Comparison of ENCODE assay signal across 10 cellular contexts in the genomic region with DNA sequence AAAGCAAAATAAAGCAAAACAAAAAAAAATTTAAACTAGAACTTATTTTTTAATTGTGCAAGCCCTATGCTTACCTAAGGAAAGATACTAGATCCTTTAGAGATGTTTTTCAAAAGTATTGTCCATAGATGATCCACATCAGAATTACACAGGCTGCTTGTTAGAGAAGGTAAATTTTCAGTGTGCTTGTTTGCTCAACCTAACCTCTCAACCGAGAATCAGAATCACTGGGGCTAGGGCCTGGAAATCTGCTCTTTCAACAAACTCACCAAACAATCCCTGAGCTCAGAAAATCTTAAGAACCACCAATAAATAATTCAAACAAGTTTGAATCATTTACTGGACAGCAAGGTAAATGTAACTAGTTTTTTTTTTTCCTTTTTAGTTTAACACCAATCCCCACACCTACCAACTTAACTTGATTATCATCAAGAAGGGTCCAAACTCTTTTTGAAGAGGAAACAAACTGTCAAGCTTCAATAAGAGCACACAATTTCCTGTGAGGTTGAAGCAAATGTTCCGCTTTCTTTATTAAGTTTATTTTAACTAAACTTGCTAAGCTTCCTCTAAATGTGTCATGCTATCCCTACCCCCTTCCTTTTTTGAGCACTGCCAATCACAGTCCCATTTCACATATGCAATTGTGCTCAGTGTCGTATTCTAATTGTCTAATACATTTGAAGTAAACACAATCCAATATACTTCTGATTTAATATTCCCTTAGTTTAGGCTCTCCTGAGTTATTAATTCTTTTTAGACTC. TPM values are rescaled to one million over a fixed set of nuclear protein-coding genes. Genes with fewer than 3 reads are reported as not detected.
A peak's percentile ranks its signal among the peaks of the same experiment; 100 is the strongest.
DNase-seq lines count a peak whose midpoint lies in the region; ATAC-seq and TF ChIP-seq lines count a peak whose summit lies in the region.
"Had no signal": no experiment of that assay in that cellular context is flagged by ENCODE, and none has a peak within 500 bp of the region (broad histone marks: within the 10 kb centered on the region; RNA-seq: fewer than 3 reads in every experiment).

No MANE protein-coding gene starts in this region.

- H3K36me3 ChIP-seq in Peyer's patch (no peaks in the 10 kb centered on the region), muscle layer of duodenum (ENCODE audit: control insufficient read depth in 1 of 2, insufficient read depth in 2 of 2, low read length in 2 of 2) (no peaks in the 10 kb centered on the region)
- H3K36me3 ChIP-seq: prostate gland had no signal

- DNase-seq in GM13976 (ENCODE audit: low spot score) (peak; percentile 48), Peyer's patch (no peak), RKO (ENCODE audit: low spot score) (no peak), superior temporal gyrus (ENCODE audit: extremely low spot score) (no peak), G401 (ENCODE audit: low spot score) (no peak)
- DNase-seq: effector CD8-positive, alpha-beta T cell had no signal

- in situ Hi-C loops in GM13976 (cut with MboI; ENCODE audit: low sequenced_read_pairs, unreplicated experiment) = no loop called here
- in situ Hi-C loops in G401 (cut with HindIII; ENCODE audit: low sequenced_read_pairs) = no loop called here

- ATAC-seq in GM21529 (IDR thresholded peaks at IDR 0.05; ENCODE audit: unreplicated experiment) (peak; percentile 70), GM19463 (IDR thresholded peaks at IDR 0.05; ENCODE audit: unreplicated experiment) (no peak)

- H3K27ac ChIP-seq in Peyer's patch (peak overlapping the region in 3 of 4 donors; percentile 17 to 65 (median 61)), muscle layer of duodenum (ENCODE audit: low read length) (peak overlapping the region; percentile 39)
- H3K27ac ChIP-seq: prostate gland had no signal

- H3K4me3 ChIP-seq in Peyer's patch (no peak overlapping the region), muscle layer of duodenum (ENCODE audit: low read depth in 1 of 2, low read length in 2 of 2) (no peak overlapping the region)
- H3K4me3 ChIP-seq: prostate gland had no signal

- H3K4me1 ChIP-seq in Peyer's patch (peaks cover 0 to 8% (median 2%) of the 10 kb centered on the region in 4 donors), muscle layer of duodenum (ENCODE audit: control insufficient read depth in 1 of 2, insufficient read depth in 2 of 2, low read length in 2 of 2) (no peaks in the 10 kb centered on the region)
- H3K4me1 ChIP-seq: prostate gland had no signal

- no peaks in the 10 kb centered on the region for H3K27me3 ChIP-seq in Peyer's patch
- no peaks in the 10 kb centered on the region for H3K27me3 ChIP-seq in muscle layer of duodenum (ENCODE audit: low read depth, low read length)

- TF ChIP-seq CTCF in GM13976 (IDR thresholded peaks at IDR 0.05; ENCODE audit: borderline replicate concordance, control extremely low read depth, extremely low read depth, insufficient read depth, missing control alignments) (no peak), Peyer's patch (IDR thresholded peaks at IDR 0.05) (no peak)

- no peak for TF ChIP-seq POLR2A in Peyer's patch (IDR thresholded peaks at IDR 0.05)

- H3K9me3 ChIP-seq in Peyer's patch = no peaks in the 10 kb centered on the region
- no peaks in the 10 kb centered on the region for H3K9me3 ChIP-seq in muscle layer of duodenum (ENCODE audit: control insufficient read depth in 1 of 2, low read length in 2 of 2)
- H3K9me3 ChIP-seq: prostate gland had no signal

RNA-seq across cellular contexts. Expression of a gene that starts 7.4 kb away (rescaled TPM):
- total RNA-seq in Peyer's patch = 10 to 100 TPM in 1 of 4 donors, 1 to 10 TPM in 3; 1.0 to 28.9 (median 3.5) TPM
- 35.8 and 40.2 TPM in 2 replicates for total RNA-seq in G401 (2014; rRNA removed; shearing (Covaris generic))

RNA-seq across cellular contexts. Expression of a gene that starts 51.4 kb away (rescaled TPM):
- 10 to 100 TPM in 1 of 4 donors, 1 to 10 TPM in 2, under 1 TPM in 1; 0.70 to 14.9 (median 2.2) TPM for total RNA-seq in Peyer's patch
- 51.1 and 51.8 TPM in 2 replicates for total RNA-seq in G401 (2014; rRNA removed; shearing (Covaris generic))
